ENCODE assay signal across 32 cellular contexts in the genomic region with DNA sequence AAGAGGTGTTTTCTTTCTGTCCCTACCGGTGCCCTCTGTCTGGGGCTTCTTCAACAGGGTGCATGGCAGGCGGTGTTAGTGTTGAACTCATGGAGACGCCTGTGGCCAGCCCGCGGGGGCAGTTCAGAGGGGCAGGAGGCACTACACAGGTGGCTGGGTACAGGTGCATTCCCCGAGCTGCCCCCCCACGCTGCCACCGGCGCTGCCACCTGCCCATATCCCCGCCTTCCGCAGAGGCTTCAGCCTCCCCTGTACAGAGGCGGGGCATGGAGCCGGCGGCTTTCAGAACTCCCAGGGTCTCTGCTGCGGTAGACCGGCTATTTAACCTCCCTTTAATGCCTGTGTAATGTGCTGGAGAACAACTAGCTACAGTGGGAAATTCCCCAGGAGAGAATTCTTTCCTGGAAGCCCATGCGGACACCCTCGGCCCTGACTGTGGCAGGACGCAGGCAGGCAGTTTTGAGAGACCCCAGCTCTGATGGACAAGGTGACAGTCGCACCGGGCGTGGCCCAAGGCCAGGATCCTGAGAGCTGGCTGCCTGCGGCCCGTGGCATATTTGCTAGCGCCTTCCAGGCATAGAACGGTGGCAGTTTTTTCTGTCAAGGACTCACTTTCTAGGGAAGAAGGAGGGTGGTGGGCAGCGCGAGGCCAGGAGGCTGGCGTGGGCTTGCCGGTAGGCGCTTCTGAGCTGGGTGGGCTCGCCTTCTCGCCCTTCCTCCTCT.
"Had no signal": no experiment of that assay in that cellular context is flagged by ENCODE, and none has a peak within 500 bp of the region (broad histone marks: within the 10 kb centered on the region; RNA-seq: fewer than 3 reads in every experiment).

No MANE protein-coding gene starts in this region.

- FAIRE-seq: astrocyte, kidney, small intestine had no signal

- H3K27me3 ChIP-seq: breast epithelium, ovary, sigmoid colon, upper lobe of left lung had no signal

- H3K4me3 ChIP-seq: breast epithelium, lung, ovary, prostate gland, sigmoid colon, upper lobe of left lung had no signal

- H3K27ac ChIP-seq: breast epithelium, ovary, prostate gland, sigmoid colon, upper lobe of left lung had no signal

- H3K9me3 ChIP-seq: breast epithelium, ovary, prostate gland, sigmoid colon, upper lobe of left lung had no signal

- ATAC-seq: activated CD4-positive, alpha-beta T cell treated with anti-CD3 and anti-CD28 coated beads for 36 hours; activated T-cell treated with anti-CD3 and anti-CD28 coated beads, Interleukin-2, amount 50 U/mL, for 72 hours; esophagus mucosa; left lobe of liver; stimulated activated memory B cell treated with anti-CD40 and anti-IgM and Interleukin-4, amounts not matched to agents 10 μg/mL and 1 μg/mL and 100 μg/mL, for 72 hours; stimulated activated naive CD8-positive, alpha-beta T cell treated with anti-CD3 and anti-CD28 coated beads, Interleukin-15, amount 100 ng/mL, for 72 hours had no signal

- H3K36me3 ChIP-seq: breast epithelium, ovary, prostate gland, sigmoid colon, upper lobe of left lung had no signal

- DNase-seq: activated CD4-positive, alpha-beta T cell treated with anti-CD3 and anti-CD28 coated beads for 36 hours; activated CD4-positive, alpha-beta T cell treated with anti-CD3 and anti-CD28 coated beads, Interleukin-2, amount 50 U/mL, for 4 hours; activated CD4-positive, CD25-positive, alpha-beta regulatory T cell; activated effector memory CD4-positive, alpha-beta T cell treated with Interleukin-2 at 50 U/mL for 16 hours; activated naive CD4-positive, alpha-beta T cell treated with anti-CD3 and anti-CD28 coated beads for 36 hours; activated naive CD8-positive, alpha-beta T cell treated with anti-CD3 and anti-CD28 coated beads for 36 hours; activated T-cell treated with anti-CD3 and anti-CD28 coated beads for 4 hours; activated T-cell treated with anti-CD3 and anti-CD28 coated beads, Interleukin-2, amount 50 U/mL, for 72 hours; central memory CD4-positive, alpha-beta T cell; foreskin fibroblast; hippocampal formation; kidney; naive B cell; nephron progenitor cell; ovary; retina; sigmoid colon; small intestine; stimulated activated CD4-positive, alpha-beta T cell treated with anti-CD3 and anti-CD28 coated beads, Interleukin-1b, Interleukin-23, amount 100 ng/mL, for 48 hours; stimulated activated CD4-positive, alpha-beta T cell treated with anti-CD3 and anti-CD28 coated beads, Interleukin-4, amount 100 ng/mL, for 4 hours; stimulated activated CD8-positive, alpha-beta memory T cell treated with anti-CD3 and anti-CD28 coated beads, Interleukin-4, amount 100 ng/mL, for 48 hours; stimulated activated naive CD8-positive, alpha-beta T cell treated with anti-CD3 and anti-CD28 coated beads, Interleukin-15, amount 100 ng/mL, for 72 hours; substantia nigra; T-helper 1 cell had no signal

- H3K4me1 ChIP-seq: breast epithelium, prostate gland, sigmoid colon had no signal
